ENCODE assay signal across 1 cellular context in genomic region chr1:150151291-150152181, GRCh38.
TF ChIP-seq lines count a peak whose summit lies in the region.

No MANE protein-coding gene starts in this region.

TF ChIP-seq in GM23338, 12 proteins besides CTCF, POLR2A, EP300 and RAD21 (continued from another document):
- TF ChIP-seq, protein P1, sequence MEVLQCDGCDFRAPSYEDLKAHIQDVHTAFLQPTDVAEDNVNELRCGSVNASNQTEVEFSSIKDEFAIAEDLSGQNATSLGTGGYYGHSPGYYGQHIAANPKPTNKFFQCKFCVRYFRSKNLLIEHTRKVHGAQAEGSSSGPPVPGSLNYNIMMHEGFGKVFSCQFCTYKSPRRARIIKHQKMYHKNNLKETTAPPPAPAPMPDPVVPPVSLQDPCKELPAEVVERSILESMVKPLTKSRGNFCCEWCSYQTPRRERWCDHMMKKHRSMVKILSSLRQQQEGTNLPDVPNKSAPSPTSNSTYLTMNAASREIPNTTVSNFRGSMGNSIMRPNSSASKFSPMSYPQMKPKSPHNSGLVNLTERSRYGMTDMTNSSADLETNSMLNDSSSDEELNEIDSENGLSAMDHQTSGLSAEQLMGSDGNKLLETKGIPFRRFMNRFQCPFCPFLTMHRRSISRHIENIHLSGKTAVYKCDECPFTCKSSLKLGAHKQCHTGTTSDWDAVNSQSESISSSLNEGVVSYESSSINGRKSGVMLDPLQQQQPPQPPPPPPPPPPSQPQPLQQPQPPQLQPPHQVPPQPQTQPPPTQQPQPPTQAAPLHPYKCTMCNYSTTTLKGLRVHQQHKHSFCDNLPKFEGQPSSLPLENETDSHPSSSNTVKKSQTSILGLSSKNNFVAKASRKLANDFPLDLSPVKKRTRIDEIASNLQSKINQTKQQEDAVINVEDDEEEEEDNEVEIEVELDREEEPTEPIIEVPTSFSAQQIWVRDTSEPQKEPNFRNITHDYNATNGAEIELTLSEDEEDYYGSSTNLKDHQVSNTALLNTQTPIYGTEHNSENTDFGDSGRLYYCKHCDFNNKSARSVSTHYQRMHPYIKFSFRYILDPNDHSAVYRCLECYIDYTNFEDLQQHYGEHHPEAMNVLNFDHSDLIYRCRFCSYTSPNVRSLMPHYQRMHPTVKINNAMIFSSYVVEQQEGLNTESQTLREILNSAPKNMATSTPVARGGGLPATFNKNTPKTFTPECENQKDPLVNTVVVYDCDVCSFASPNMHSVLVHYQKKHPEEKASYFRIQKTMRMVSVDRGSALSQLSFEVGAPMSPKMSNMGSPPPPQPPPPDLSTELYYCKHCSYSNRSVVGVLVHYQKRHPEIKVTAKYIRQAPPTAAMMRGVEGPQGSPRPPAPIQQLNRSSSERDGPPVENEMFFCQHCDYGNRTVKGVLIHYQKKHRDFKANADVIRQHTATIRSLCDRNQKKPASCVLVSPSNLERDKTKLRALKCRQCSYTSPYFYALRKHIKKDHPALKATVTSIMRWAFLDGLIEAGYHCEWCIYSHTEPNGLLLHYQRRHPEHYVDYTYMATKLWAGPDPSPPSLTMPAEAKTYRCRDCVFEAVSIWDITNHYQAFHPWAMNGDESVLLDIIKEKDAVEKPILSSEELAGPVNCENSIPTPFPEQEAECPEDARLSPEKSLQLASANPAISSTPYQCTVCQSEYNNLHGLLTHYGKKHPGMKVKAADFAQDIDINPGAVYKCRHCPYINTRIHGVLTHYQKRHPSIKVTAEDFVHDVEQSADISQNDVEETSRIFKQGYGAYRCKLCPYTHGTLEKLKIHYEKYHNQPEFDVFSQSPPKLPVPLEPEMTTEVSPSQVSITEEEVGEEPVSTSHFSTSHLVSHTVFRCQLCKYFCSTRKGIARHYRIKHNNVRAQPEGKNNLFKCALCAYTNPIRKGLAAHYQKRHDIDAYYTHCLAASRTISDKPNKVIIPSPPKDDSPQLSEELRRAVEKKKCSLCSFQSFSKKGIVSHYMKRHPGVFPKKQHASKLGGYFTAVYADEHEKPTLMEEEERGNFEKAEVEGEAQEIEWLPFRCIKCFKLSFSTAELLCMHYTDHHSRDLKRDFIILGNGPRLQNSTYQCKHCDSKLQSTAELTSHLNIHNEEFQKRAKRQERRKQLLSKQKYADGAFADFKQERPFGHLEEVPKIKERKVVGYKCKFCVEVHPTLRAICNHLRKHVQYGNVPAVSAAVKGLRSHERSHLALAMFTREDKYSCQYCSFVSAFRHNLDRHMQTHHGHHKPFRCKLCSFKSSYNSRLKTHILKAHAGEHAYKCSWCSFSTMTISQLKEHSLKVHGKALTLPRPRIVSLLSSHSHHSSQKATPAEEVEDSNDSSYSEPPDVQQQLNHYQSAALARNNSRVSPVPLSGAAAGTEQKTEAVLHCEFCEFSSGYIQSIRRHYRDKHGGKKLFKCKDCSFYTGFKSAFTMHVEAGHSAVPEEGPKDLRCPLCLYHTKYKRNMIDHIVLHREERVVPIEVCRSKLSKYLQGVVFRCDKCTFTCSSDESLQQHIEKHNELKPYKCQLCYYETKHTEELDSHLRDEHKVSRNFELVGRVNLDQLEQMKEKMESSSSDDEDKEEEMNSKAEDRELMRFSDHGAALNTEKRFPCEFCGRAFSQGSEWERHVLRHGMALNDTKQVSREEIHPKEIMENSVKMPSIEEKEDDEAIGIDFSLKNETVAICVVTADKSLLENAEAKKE (CRISPR knock-in tag; IDR thresholded peaks at IDR 0.05), result no peak
- TF ChIP-seq CREB1 (CRISPR knock-in tag; IDR thresholded peaks at IDR 0.05; ENCODE audit: low read depth) (no peak), EZH2 (IDR thresholded peaks at IDR 0.05; ENCODE audit: low read depth, unreplicated experiment) (no peak), ZNF331 (CRISPR knock-in tag; IDR thresholded peaks at IDR 0.05; ENCODE audit: low read depth) (no peak), EZH2phosphoT487 (IDR thresholded peaks at IDR 0.05; ENCODE audit: unreplicated experiment) (no peak), ZNF114 (CRISPR knock-in tag; IDR thresholded peaks at IDR 0.05) (no peak), JUNB (IDR thresholded peaks at IDR 0.05; ENCODE audit: unreplicated experiment) (no peak), POLR2AphosphoS5 (IDR thresholded peaks at IDR 0.05; ENCODE audit: low read depth) (no peak), STAT1 (IDR thresholded peaks at IDR 0.05; ENCODE audit: unreplicated experiment) (no peak)
- TF ChIP-seq, protein P2, sequence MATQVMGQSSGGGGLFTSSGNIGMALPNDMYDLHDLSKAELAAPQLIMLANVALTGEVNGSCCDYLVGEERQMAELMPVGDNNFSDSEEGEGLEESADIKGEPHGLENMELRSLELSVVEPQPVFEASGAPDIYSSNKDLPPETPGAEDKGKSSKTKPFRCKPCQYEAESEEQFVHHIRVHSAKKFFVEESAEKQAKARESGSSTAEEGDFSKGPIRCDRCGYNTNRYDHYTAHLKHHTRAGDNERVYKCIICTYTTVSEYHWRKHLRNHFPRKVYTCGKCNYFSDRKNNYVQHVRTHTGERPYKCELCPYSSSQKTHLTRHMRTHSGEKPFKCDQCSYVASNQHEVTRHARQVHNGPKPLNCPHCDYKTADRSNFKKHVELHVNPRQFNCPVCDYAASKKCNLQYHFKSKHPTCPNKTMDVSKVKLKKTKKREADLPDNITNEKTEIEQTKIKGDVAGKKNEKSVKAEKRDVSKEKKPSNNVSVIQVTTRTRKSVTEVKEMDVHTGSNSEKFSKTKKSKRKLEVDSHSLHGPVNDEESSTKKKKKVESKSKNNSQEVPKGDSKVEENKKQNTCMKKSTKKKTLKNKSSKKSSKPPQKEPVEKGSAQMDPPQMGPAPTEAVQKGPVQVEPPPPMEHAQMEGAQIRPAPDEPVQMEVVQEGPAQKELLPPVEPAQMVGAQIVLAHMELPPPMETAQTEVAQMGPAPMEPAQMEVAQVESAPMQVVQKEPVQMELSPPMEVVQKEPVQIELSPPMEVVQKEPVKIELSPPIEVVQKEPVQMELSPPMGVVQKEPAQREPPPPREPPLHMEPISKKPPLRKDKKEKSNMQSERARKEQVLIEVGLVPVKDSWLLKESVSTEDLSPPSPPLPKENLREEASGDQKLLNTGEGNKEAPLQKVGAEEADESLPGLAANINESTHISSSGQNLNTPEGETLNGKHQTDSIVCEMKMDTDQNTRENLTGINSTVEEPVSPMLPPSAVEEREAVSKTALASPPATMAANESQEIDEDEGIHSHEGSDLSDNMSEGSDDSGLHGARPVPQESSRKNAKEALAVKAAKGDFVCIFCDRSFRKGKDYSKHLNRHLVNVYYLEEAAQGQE (IDR thresholded peaks at IDR 0.05; ENCODE audit: unreplicated experiment), result no peak
- TF ChIP-seq, protein P3, sequence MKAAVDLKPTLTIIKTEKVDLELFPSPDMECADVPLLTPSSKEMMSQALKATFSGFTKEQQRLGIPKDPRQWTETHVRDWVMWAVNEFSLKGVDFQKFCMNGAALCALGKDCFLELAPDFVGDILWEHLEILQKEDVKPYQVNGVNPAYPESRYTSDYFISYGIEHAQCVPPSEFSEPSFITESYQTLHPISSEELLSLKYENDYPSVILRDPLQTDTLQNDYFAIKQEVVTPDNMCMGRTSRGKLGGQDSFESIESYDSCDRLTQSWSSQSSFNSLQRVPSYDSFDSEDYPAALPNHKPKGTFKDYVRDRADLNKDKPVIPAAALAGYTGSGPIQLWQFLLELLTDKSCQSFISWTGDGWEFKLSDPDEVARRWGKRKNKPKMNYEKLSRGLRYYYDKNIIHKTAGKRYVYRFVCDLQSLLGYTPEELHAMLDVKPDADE (IDR thresholded peaks at IDR 0.05), result no peak
